ENCODE assay signal across 1 cellular context in genomic region chr20:24929259-24929658, GRCh38. TPM values are rescaled to one million over a fixed set of nuclear protein-coding genes. Genes with fewer than 3 reads are reported as not detected.
"Had no signal": no experiment of that assay in that cellular context is flagged by ENCODE, and none has a peak within 500 bp of the region (broad histone marks: within the 10 kb centered on the region; RNA-seq: fewer than 3 reads in every experiment).

No MANE protein-coding gene starts in this region.

RNA-seq across cellular contexts. Expression of gene CST7, which starts 19.8 kb away (rescaled TPM):
- total RNA-seq: IMR-90 had no signal
- polyA plus RNA-seq: IMR-90 had no signal
